ENCODE assay signal across 24 cellular contexts in the genomic region with DNA sequence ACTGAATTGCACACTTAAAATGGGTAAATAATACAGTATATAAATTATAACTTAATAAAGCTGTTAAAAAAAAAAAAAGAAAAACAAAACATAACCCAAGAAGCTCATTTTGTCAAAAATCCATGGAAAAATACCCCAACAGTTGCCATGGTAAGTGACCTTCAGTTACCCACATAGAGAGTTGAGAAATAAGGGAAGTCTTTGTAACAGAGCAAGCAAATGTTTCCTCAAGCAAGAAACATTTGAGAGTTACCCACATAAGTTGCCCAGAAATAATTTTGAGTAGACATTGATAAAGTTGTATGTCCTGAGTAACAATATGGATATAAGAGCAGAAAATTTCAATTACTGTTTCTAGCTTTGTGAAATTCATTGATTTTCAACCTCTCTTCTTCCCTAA.
"Had no signal": no experiment of that assay in that cellular context is flagged by ENCODE, and none has a peak within 500 bp of the region (broad histone marks: within the 10 kb centered on the region; RNA-seq: fewer than 3 reads in every experiment).

No MANE protein-coding gene starts in this region.

- H3K36me3 ChIP-seq: cardiac muscle cell, gastroesophageal sphincter, heart left ventricle, right atrium auricular region, tibial artery had no signal

- H3K9me3 Mint-ChIP-seq: dendritic cell treated with granulocyte-macrophage colony-stimulating factor and Interleukin-4, amounts not matched to agents 40 ng/mL and 50 ng/mL, for 4 days had no signal

- H3K27me3 ChIP-seq: body of pancreas, cardiac muscle cell, gastroesophageal sphincter, heart left ventricle, right atrium auricular region, tibial artery had no signal

- H3K4me3 ChIP-seq: body of pancreas, cardiac muscle cell, gastroesophageal sphincter, heart left ventricle, right atrium auricular region, tibial artery had no signal

- H3K4me3 Mint-ChIP-seq: activated naive CD8-positive, alpha-beta T cell treated with anti-CD3 and anti-CD28 coated beads, Interleukin-2, amount 50 U/mL, for 24 hours; activated T-cell treated with anti-CD3 and anti-CD28 coated beads, Interleukin-2, amount 50 U/mL, for 4 hours; dendritic cell treated with granulocyte-macrophage colony-stimulating factor and Interleukin-4, amounts not matched to agents 40 ng/mL and 50 ng/mL, for 4 days; memory B cell; nephron progenitor cell; T-helper 1 cell treated with Interleukin-12 subunit alpha and Interleukin-12 subunit beta and Interleukin-4 antibody, amounts not matched to agents 30 μg/mL and 1 μg/mL, for 36 hours had no signal

- H3K27me3 Mint-ChIP-seq: activated naive CD8-positive, alpha-beta T cell treated with anti-CD3 and anti-CD28 coated beads, Interleukin-2, amount 50 U/mL, for 24 hours; dendritic cell treated with granulocyte-macrophage colony-stimulating factor and Interleukin-4, amounts not matched to agents 40 ng/mL and 50 ng/mL, for 4 days; memory B cell; progenitor cell of endocrine pancreas had no signal

- H3K36me3 Mint-ChIP-seq: memory B cell had no signal

- DNase-seq: activated CD4-positive, alpha-beta T cell treated with anti-CD3 and anti-CD28 coated beads for 4 hours; activated CD4-positive, alpha-beta T cell treated with anti-CD3 and anti-CD28 coated beads, Interleukin-2, amount 50 U/mL, for 48 hours; activated CD4-positive, CD25-positive, alpha-beta regulatory T cell; activated CD8-positive, alpha-beta memory T cell treated with anti-CD3 and anti-CD28 coated beads, Interleukin-2, amount 50 U/mL, for 48 hours; activated naive CD4-positive, alpha-beta T cell treated with anti-CD3 and anti-CD28 coated beads, Interleukin-2, amount 50 U/mL, for 16 hours; activated naive CD8-positive, alpha-beta T cell treated with anti-CD3 and anti-CD28 coated beads, Interleukin-2, amount 50 U/mL, for 24 hours; activated T-cell treated with anti-CD3 and anti-CD28 coated beads, Interleukin-2, amount 50 U/mL, for 4 hours; anterior cingulate cortex; body of pancreas; effector CD4-positive, alpha-beta T cell; heart left ventricle; nephron progenitor cell; stimulated activated CD4-positive, alpha-beta T cell treated with anti-CD3 and anti-CD28 coated beads, Interleukin-4, amount 100 ng/mL, for 24 hours; stimulated activated naive CD4-positive, alpha-beta T cell treated with Interleukin-2 at 50 U/mL for 16 hours; substantia nigra; T1000; tibial artery had no signal

- H3K27ac Mint-ChIP-seq: activated naive CD8-positive, alpha-beta T cell treated with anti-CD3 and anti-CD28 coated beads, Interleukin-2, amount 50 U/mL, for 24 hours; dendritic cell treated with granulocyte-macrophage colony-stimulating factor and Interleukin-4, amounts not matched to agents 40 ng/mL and 50 ng/mL, for 4 days; memory B cell; nephron progenitor cell; progenitor cell of endocrine pancreas; T-helper 1 cell treated with Interleukin-12 subunit alpha and Interleukin-12 subunit beta and Interleukin-4 antibody, amounts not matched to agents 30 μg/mL and 1 μg/mL, for 36 hours had no signal

- H3K27ac ChIP-seq: body of pancreas, cardiac muscle cell, gastroesophageal sphincter, heart left ventricle, right atrium auricular region, tibial artery had no signal

- H3K9me3 ChIP-seq: body of pancreas, gastroesophageal sphincter, tibial artery had no signal

- H3K4me1 ChIP-seq: body of pancreas, heart left ventricle, right atrium auricular region, tibial artery had no signal

- H3K4me1 Mint-ChIP-seq: activated naive CD8-positive, alpha-beta T cell treated with anti-CD3 and anti-CD28 coated beads, Interleukin-2, amount 50 U/mL, for 24 hours; memory B cell; nephron progenitor cell had no signal
